Comparison of ENCODE assay signal across 27 cellular contexts in the genomic region with DNA sequence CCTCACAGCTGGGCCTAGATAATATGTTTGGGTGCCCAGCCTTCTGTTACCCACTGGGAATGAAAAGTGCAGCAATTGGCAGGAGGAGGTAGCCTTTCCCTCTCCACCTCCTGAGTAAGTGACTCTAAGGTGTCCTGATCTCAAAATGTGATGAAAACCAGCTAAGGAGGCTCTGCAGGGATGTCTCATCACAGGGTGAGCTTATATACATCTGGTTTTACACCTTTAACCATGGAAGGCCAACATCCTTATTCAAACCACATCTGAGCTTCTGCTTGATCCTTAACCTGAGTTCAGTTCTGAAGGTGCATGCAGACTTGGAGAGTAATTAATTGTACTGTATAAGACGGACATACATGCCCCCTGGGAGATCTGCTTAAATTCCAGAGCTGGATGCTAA.
"Had no signal": no experiment of that assay in that cellular context is flagged by ENCODE, and none has a peak within 500 bp of the region (broad histone marks: within the 10 kb centered on the region; RNA-seq: fewer than 3 reads in every experiment).

No MANE protein-coding gene starts in this region.

- H3K4me3 ChIP-seq: breast epithelium, SJSA1 had no signal

- DNase-seq: activated B cell treated with CpG ODN at 0.5 μM for 24 hours; activated CD4-positive, alpha-beta T cell treated with anti-CD3 and anti-CD28 coated beads for 1 hour; activated CD4-positive, alpha-beta T cell treated with anti-CD3 and anti-CD28 coated beads, Interleukin-2, amount 10 ng/mL, durations not matched to agents 24 days and 14 days; activated CD4-positive, alpha-beta T cell treated with anti-CD3 and anti-CD28 coated beads, Interleukin-2, amount 50 U/mL, for 48 hours; activated CD8-positive, alpha-beta memory T cell treated with anti-CD3 and anti-CD28 coated beads, Interleukin-2, amount 50 U/mL, for 48 hours; activated effector memory CD4-positive, alpha-beta T cell treated with Interleukin-2 at 50 U/mL for 16 hours; activated T-cell treated with anti-CD3 and anti-CD28 coated beads, Interleukin-2, amount 50 U/mL, for 24 hours; aorta; caudate nucleus; KG1; NCI-H1048; NCI-H146; NCI-H187 treated with DMSO at 0.1 percent for 48 hours; NCI-H2081 treated with DMSO at 0.1 percent for 48 hours; NCI-H446; NCI-H524; SHP77; SW 1271; T-helper 17 cell; T-helper 9 cell had no signal

- ATAC-seq: SK-N-SH treated with all-trans-retinoic acid at 6 μM for 48 hours, T-helper 17 cell had no signal

- H3K4me3 Mint-ChIP-seq: activated B cell treated with CpG ODN at 0.5 μM for 24 hours; activated CD4-positive, alpha-beta T cell treated with anti-CD3 and anti-CD28 coated beads, Interleukin-2, amount 10 ng/mL, durations not matched to agents 24 days and 14 days; activated T-cell treated with anti-CD3 and anti-CD28 coated beads, Interleukin-2, amount 50 U/mL, for 24 hours; activated T-helper 1 cell treated with anti-CD3 and anti-CD28 coated beads, Interleukin-12 subunit alpha, Interleukin-12 subunit beta, Interleukin-2, Interleukin-4 antibody, amounts not matched to agents 30 ng/mL and 10 ng/mL and 1 ng/mL, durations not matched to agents 14 hours and 24 hours and 36 hours; T-helper 17 cell had no signal

- H3K4me1 ChIP-seq: breast epithelium had no signal

- H3K27me3 ChIP-seq: breast epithelium, SJSA1 had no signal

- H3K27me3 Mint-ChIP-seq: activated T-cell treated with anti-CD3 and anti-CD28 coated beads, Interleukin-2, amount 50 U/mL, for 24 hours had no signal

- H3K27ac ChIP-seq: breast epithelium, SJSA1 had no signal

- FAIRE-seq: RCC 7860, TTC549 had no signal

- H3K27ac Mint-ChIP-seq: activated B cell treated with CpG ODN at 0.5 μM for 24 hours; activated CD4-positive, alpha-beta T cell treated with anti-CD3 and anti-CD28 coated beads, Interleukin-2, amount 10 ng/mL, durations not matched to agents 24 days and 14 days; activated T-cell treated with anti-CD3 and anti-CD28 coated beads, Interleukin-2, amount 50 U/mL, for 24 hours; activated T-helper 1 cell treated with anti-CD3 and anti-CD28 coated beads, Interleukin-12 subunit alpha, Interleukin-12 subunit beta, Interleukin-2, Interleukin-4 antibody, amounts not matched to agents 30 ng/mL and 10 ng/mL and 1 ng/mL, durations not matched to agents 14 hours and 24 hours and 36 hours; T-helper 17 cell had no signal

- H3K36me3 ChIP-seq: breast epithelium, SJSA1 had no signal

- H3K4me1 Mint-ChIP-seq: activated B cell treated with CpG ODN at 0.5 μM for 24 hours, IgD-negative memory B cell, T-helper 17 cell had no signal
